ENCODE assay signal across 9 cellular contexts in the genomic region with DNA sequence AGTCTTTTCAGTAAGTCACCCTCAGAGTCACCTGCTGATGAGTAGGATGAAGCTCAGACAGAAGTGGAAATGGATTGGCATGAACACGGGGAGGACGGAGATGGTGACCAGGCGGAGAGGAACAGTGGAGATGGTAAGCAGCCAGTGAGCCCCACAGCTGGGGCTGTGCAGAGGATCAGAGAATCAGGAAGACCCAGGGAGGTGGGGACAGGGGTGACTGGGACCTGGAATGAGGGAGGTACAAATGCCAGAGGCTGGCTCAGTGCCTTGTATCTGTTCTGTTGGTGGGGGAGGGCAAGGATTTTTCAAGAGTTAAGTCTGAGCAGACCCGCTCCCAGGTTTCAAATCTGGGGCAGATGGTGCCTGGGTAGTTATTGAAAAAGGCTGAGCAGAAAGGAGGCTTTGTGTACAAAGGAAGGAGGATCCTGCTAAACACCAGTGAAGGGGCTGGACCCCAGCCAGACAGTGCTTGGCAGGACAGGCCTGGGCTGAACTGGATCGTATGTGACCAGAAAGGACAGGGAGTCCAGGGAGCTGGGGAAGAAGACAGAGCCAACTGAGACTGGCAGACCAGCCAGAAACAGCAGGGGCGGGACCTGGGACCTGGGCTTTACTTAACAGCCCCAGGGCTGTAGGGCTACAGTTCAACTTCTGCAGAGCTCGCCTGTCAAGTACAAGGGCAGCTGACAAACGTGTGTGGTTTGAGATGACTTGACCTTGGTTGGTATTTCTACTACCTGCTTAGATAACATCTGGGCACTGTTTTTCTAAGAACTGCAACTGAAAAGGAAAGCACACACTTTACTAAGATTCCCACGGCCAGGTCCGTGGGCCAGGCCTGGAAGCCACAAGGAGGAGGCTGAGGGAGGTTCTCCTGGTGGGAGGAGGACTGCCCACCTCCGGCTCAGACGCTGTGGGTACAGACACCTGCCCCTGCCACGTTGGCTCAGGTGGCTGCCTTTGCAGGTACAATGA. TPM values are rescaled to one million over a fixed set of nuclear protein-coding genes. Genes with fewer than 3 reads are reported as not detected.
A peak's percentile ranks its signal among the peaks of the same experiment; 100 is the strongest.
DNase-seq lines count a peak whose midpoint lies in the region; ATAC-seq and TF ChIP-seq lines count a peak whose summit lies in the region.
"Had no signal": no experiment of that assay in that cellular context is flagged by ENCODE, and none has a peak within 500 bp of the region (broad histone marks: within the 10 kb centered on the region; RNA-seq: fewer than 3 reads in every experiment).

No MANE protein-coding gene starts in this region.

- H3K27me3 ChIP-seq in DND-41 (ENCODE audit: insufficient read depth, low read length, poor library complexity) (no peaks in the 10 kb centered on the region), RWPE2 (ENCODE audit: insufficient read depth, poor library complexity, severe bottlenecking) (no peaks in the 10 kb centered on the region), right lobe of liver (no peaks in the 10 kb centered on the region)

- peaks cover 31% of the 10 kb centered on the region for H3K27me3 Mint-ChIP-seq in T-helper 17 cell

- no peaks in the 10 kb centered on the region for H4K20me1 ChIP-seq in DND-41 (ENCODE audit: insufficient read depth, low read length)

- H3K27ac Mint-ChIP-seq in T-helper 17 cell = no peak overlapping the region

- no peak for TF ChIP-seq POLR2A in right lobe of liver (IDR thresholded peaks at IDR 0.05)

- peaks cover 11% of the 10 kb centered on the region for H3K4me1 Mint-ChIP-seq in T-helper 17 cell

- H3K4me2 ChIP-seq in DND-41 (ENCODE audit: insufficient read depth, low read length) = peak overlapping the region; percentile 59

- DNase-seq in DND-41 (peak; percentile 86), RWPE2 (ENCODE audit: low spot score) (no peak), right lobe of liver (peak in 2 of 3 donors; percentile 53 to 61), activated gamma-delta T cell treated with Interleukin-2 at 50 U/mL for 16 hours (no peak), HuH-7.5 (ENCODE audit: low spot score) (no peak), SK-N-DZ (ENCODE audit: low spot score) (no peak), T-helper 17 cell (no peak)
- DNase-seq: Karpas-422 had no signal

- no peaks in the 10 kb centered on the region for H3K79me2 ChIP-seq in DND-41 (ENCODE audit: insufficient read depth, low read length)

- H3K36me3 Mint-ChIP-seq in T-helper 17 cell (ENCODE audit: low read depth) = peaks cover 5% of the 10 kb centered on the region

- H3K9me3 ChIP-seq in DND-41 (ENCODE audit: insufficient read depth, low read length, severe bottlenecking) (peaks cover 10% of the 10 kb centered on the region), RWPE2 (ENCODE audit: severe bottlenecking) (no peaks in the 10 kb centered on the region), right lobe of liver (no peaks in the 10 kb centered on the region), T-helper 17 cell (ENCODE audit: control insufficient read depth, low read length, poor library complexity, severe bottlenecking) (no peaks in the 10 kb centered on the region)

- 65% methylated on average over 7 of the region's 13 CpGs for WGBS in right lobe of liver (ENCODE audit: insufficient coverage, low coverage, low lambda C conversion rate, missing lambda C conversion rate)

- TF ChIP-seq CTCF in DND-41 (IDR thresholded peaks at IDR 0.05; ENCODE audit: borderline replicate concordance, extremely low read depth, low read length, poor library complexity, severe bottlenecking) (no peak), RWPE2 (IDR thresholded peaks at IDR 0.05; ENCODE audit: poor library complexity, severe bottlenecking) (no peak), right lobe of liver (IDR thresholded peaks at IDR 0.05) (no peak)

- H3K27ac ChIP-seq in DND-41 (ENCODE audit: low read length) (peak overlapping the region; percentile 94), RWPE2 (ENCODE audit: poor library complexity, severe bottlenecking) (no peak overlapping the region), right lobe of liver (no peak overlapping the region)

- H3K4me3 ChIP-seq in DND-41 (ENCODE audit: low read depth in 1 of 2, low read length in 2 of 2) = peak overlapping the region in 1 of 2 experiments; percentile 26; a peak in 2 of 4 replicates
- no peak overlapping the region for H3K4me3 ChIP-seq in RWPE2 (ENCODE audit: severe bottlenecking)
- no peak overlapping the region for H3K4me3 ChIP-seq in right lobe of liver

- peak overlapping the region; percentile 61 for H2AFZ ChIP-seq in DND-41 (ENCODE audit: low read depth, low read length)

- peak overlapping the region; percentile 50 for H3K9ac ChIP-seq in DND-41 (ENCODE audit: low read depth, low read length)

- H3K4me1 ChIP-seq in DND-41 (ENCODE audit: insufficient read depth, low read length) (peaks cover 86% of the 10 kb centered on the region), RWPE2 (ENCODE audit: insufficient read depth, poor library complexity, severe bottlenecking) (no peaks in the 10 kb centered on the region), right lobe of liver (peaks cover 0 to 3% (median 0%) of the 10 kb centered on the region in 4 donors)

- no peaks in the 10 kb centered on the region for H3K36me3 ChIP-seq in DND-41 (ENCODE audit: insufficient read depth, low read length)
- no peaks in the 10 kb centered on the region for H3K36me3 ChIP-seq in RWPE2 (ENCODE audit: low read depth)
- H3K36me3 ChIP-seq in right lobe of liver = no peaks in the 10 kb centered on the region

- H3K4me3 Mint-ChIP-seq in T-helper 17 cell = no peak overlapping the region

- ATAC-seq in DND-41 (ENCODE audit: insufficient read depth, low read depth) (peak; percentile 78), HG02610 (IDR thresholded peaks at IDR 0.05; ENCODE audit: unreplicated experiment) (peak; percentile 59), RWPE2 (ENCODE audit: low read depth) (0 out of 3 replicates have a peak, but pooled peaks have one; percentile 26), right lobe of liver (peak in 3 of 4 donors; percentile 40 to 74 (median 46)), T-helper 17 cell (no peak)

- intact Hi-C loops in right lobe of liver (cut with DNase I) = no loop called here

RNA-seq across cellular contexts. Expression of a gene that starts 13.2 kb away (rescaled TPM):
- not detected for total RNA-seq in right lobe of liver
- not detected in 2 replicates for polyA plus RNA-seq in SK-N-DZ (2014; cell fraction: cytosol; rRNA removed)
- 0.09 TPM in 1 of 2 replicates, not detected in the other for polyA plus RNA-seq in SK-N-DZ (2014; cell fraction: nucleus; rRNA removed)
- total RNA-seq in T-helper 17 cell = under 1 TPM in 1 of 2 donors, not detected in 1; 0.17 TPM

RNA-seq across cellular contexts. Expression of a gene that starts 18.8 kb away (rescaled TPM):
- total RNA-seq in right lobe of liver (10 to 100 TPM; 19.1 to 31.6 (median 27.6) TPM), T-helper 17 cell (10 to 100 TPM; 34.0 to 35.8 TPM)
- polyA plus RNA-seq in SK-N-DZ (2014; cell fraction: cytosol; rRNA removed) = 68.9 and 88.1 TPM in 2 replicates
- 96.6 and 103 TPM in 2 replicates for polyA plus RNA-seq in SK-N-DZ (2014; cell fraction: nucleus; rRNA removed)

Comparison
In these comparisons a context has a peak if more than half of its experiments do, and no peak if none do; other contexts are left out.
1. DNase-seq: peak in DND-41 (single experiment) and right lobe of liver (2 of 3); none in RWPE2 (single experiment), activated gamma-delta T cell treated with Interleukin-2 at 50 U/mL for 16 hours (single experiment), HuH-7.5 (single experiment), SK-N-DZ (single experiment) and T-helper 17 cell (0 of 3).